44 cellular contexts compared by ENCODE assay signal in the genomic region with DNA sequence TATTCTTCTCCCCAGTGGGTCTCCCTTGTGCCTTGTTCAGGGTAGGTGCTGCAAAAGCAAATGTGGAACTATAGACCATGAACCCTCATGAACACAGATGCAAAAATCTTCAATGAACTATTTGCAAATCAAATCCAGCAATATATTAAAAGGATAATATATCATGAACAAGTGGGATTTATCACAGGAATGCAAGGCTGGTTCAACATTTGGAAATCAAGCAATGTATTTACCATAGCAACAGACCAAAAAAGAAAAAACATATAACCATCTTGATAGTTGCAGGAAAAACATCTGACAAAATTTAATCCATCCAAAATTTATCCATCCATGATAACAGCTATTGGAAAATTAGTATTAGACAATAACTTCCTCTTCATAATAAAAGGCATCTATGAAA. TPM values are rescaled to one million over a fixed set of nuclear protein-coding genes. Genes with fewer than 3 reads are reported as not detected.
"Had no signal": no experiment of that assay in that cellular context is flagged by ENCODE, and none has a peak within 500 bp of the region (broad histone marks: within the 10 kb centered on the region; RNA-seq: fewer than 3 reads in every experiment).

No MANE protein-coding gene starts in this region.

- FAIRE-seq: astrocyte had no signal

- H3K36me3 ChIP-seq: adrenal gland, ascending aorta, brain microvascular endothelial cell, breast epithelium, cardiac muscle cell had no signal

- DNase-seq: activated effector memory CD4-positive, alpha-beta T cell treated with anti-CD3 and anti-CD28 coated beads, Interleukin-2, amount 50 U/mL, for 16 hours; activated effector memory CD4-positive, alpha-beta T cell treated with Interleukin-2 at 50 U/mL for 16 hours; activated gamma-delta T cell; activated gamma-delta T cell treated with Interleukin-2 at 50 U/mL for 16 hours; activated naive CD4-positive, alpha-beta T cell; activated naive CD4-positive, alpha-beta T cell treated with anti-CD3 and anti-CD28 coated beads for 36 hours; activated naive CD4-positive, alpha-beta T cell treated with anti-CD3 and anti-CD28 coated beads, Interleukin-2, amount 10 ng/mL, durations not matched to agents 7 days and 5 days; activated naive CD4-positive, alpha-beta T cell treated with anti-CD3 and anti-CD28 coated beads, Interleukin-2, amount 50 U/mL, for 16 hours; activated naive CD4-positive, alpha-beta T cell treated with Interleukin-2 at 50 U/mL for 16 hours; activated naive CD8-positive, alpha-beta T cell treated with anti-CD3 and anti-CD28 coated beads for 36 hours; activated naive CD8-positive, alpha-beta T cell treated with anti-CD3 and anti-CD28 coated beads, Interleukin-2, amount 10 ng/mL, durations not matched to agents 7 days and 5 days; activated naive CD8-positive, alpha-beta T cell treated with anti-CD3 and anti-CD28 coated beads, Interleukin-2, amount 50 U/mL, for 24 hours; activated T-cell treated with anti-CD3 and anti-CD28 coated beads, Interleukin-2, amount 50 U/mL, for 1 hour; activated T-cell treated with anti-CD3 and anti-CD28 coated beads, Interleukin-2, amount 50 U/mL, for 24 hours; activated T-cell treated with anti-CD3 and anti-CD28 coated beads, Interleukin-2, amount 50 U/mL, for 4 hours; activated T-cell treated with anti-CD3 and anti-CD28 coated beads, Interleukin-2, amount 50 U/mL, for 48 hours; activated T-cell treated with anti-CD3 and anti-CD28 coated beads, Interleukin-2, amount 50 U/mL, for 72 hours; adrenal gland; amniotic stem cell; amygdala; anterior cingulate cortex; body of pancreas; brain microvascular endothelial cell; caudate nucleus; central memory CD4-positive, alpha-beta T cell; cerebellar nuclear complex had no signal

- H3K9me3 ChIP-seq: adrenal gland, body of pancreas had no signal

- H3K27ac ChIP-seq: adrenal gland, ascending aorta, body of pancreas, brain microvascular endothelial cell, breast epithelium, cardiac muscle cell had no signal

- H3K4me1 ChIP-seq: adrenal gland, ascending aorta, body of pancreas, breast epithelium had no signal

- H3K4me1 Mint-ChIP-seq: activated naive CD4-positive, alpha-beta T cell treated with anti-CD3 and anti-CD28 coated beads, Interleukin-2, amount 10 ng/mL, durations not matched to agents 7 days and 5 days; activated naive CD4-positive, alpha-beta T cell treated with anti-CD3 and anti-CD28 coated beads, Interleukin-2, amount 50 U/mL, for 24 hours; activated T-helper 17 cell treated with anti-CD3 and anti-CD28 coated beads, Interleukin-2, amount 50 U/mL, for 72 hours; brain; central memory CD8-positive, alpha-beta T cell had no signal

- H3K27me3 Mint-ChIP-seq: activated naive CD8-positive, alpha-beta T cell treated with anti-CD3 and anti-CD28 coated beads for 36 hours; activated naive CD8-positive, alpha-beta T cell treated with anti-CD3 and anti-CD28 coated beads, Interleukin-2, amount 10 ng/mL, durations not matched to agents 7 days and 5 days; central memory CD8-positive, alpha-beta T cell had no signal

- H3K4me3 ChIP-seq: adrenal gland, ascending aorta, body of pancreas, breast epithelium, cardiac muscle cell had no signal

- H3K36me3 Mint-ChIP-seq: activated naive CD4-positive, alpha-beta T cell treated with anti-CD3 and anti-CD28 coated beads, Interleukin-2, amount 10 ng/mL, durations not matched to agents 7 days and 5 days; activated naive CD8-positive, alpha-beta T cell treated with anti-CD3 and anti-CD28 coated beads for 36 hours; brain had no signal

- H3K27ac Mint-ChIP-seq: activated naive CD4-positive, alpha-beta T cell treated with anti-CD3 and anti-CD28 coated beads for 36 hours; activated naive CD4-positive, alpha-beta T cell treated with anti-CD3 and anti-CD28 coated beads, Interleukin-2, amount 10 ng/mL, durations not matched to agents 7 days and 5 days; activated naive CD4-positive, alpha-beta T cell treated with anti-CD3 and anti-CD28 coated beads, Interleukin-2, amount 50 U/mL, for 24 hours; activated naive CD4-positive, alpha-beta T cell treated with anti-CD3 and anti-CD28 coated beads, Interleukin-2, amount 50 U/mL, for 72 hours; activated naive CD8-positive, alpha-beta T cell; activated naive CD8-positive, alpha-beta T cell treated with anti-CD3 and anti-CD28 coated beads for 36 hours; activated naive CD8-positive, alpha-beta T cell treated with anti-CD3 and anti-CD28 coated beads, Interleukin-2, amount 10 ng/mL, durations not matched to agents 7 days and 5 days; activated naive CD8-positive, alpha-beta T cell treated with anti-CD3 and anti-CD28 coated beads, Interleukin-2, amount 50 U/mL, for 24 hours; activated T-cell treated with anti-CD3 and anti-CD28 coated beads, Interleukin-2, amount 50 U/mL, for 24 hours; activated T-cell treated with anti-CD3 and anti-CD28 coated beads, Interleukin-2, amount 50 U/mL, for 72 hours; activated T-helper 1 cell treated with anti-CD3 and anti-CD28 coated beads, Interleukin-12 subunit alpha, Interleukin-12 subunit beta, Interleukin-2, Interleukin-4 antibody, amounts not matched to agents 30 ng/mL and 10 ng/mL and 1 ng/mL, durations not matched to agents 14 hours and 24 hours and 36 hours; activated T-helper 17 cell treated with anti-CD3 and anti-CD28 coated beads, Interleukin-2, amount 50 U/mL, for 72 hours; activated T-helper 2 cell treated with anti-CD3 and anti-CD28 coated beads, Interferon-gamma antibody, Interleukin-2, Interleukin-4, amounts not matched to agents 10 μg/mL and 5 μg/mL and 100 μg/mL, durations not matched to agents 14 hours and 24 hours and 36 hours; brain had no signal

- H3K27me3 ChIP-seq: adrenal gland, ascending aorta, body of pancreas, brain microvascular endothelial cell, breast epithelium had no signal

- ATAC-seq: activated naive CD4-positive, alpha-beta T cell treated with anti-CD3 and anti-CD28 coated beads, Interleukin-2, amount 50 U/mL, for 72 hours; activated naive CD8-positive, alpha-beta T cell treated with anti-CD3 and anti-CD28 coated beads, Interleukin-2, amount 50 U/mL, for 24 hours; activated T-cell treated with anti-CD3 and anti-CD28 coated beads, Interleukin-2, amount 50 U/mL, for 4 hours; activated T-cell treated with anti-CD3 and anti-CD28 coated beads, Interleukin-2, amount 50 U/mL, for 72 hours; activated T-helper 17 cell treated with anti-CD3 and anti-CD28 coated beads, Interleukin-2, amount 50 U/mL, for 72 hours; body of pancreas had no signal

- H3K4me3 Mint-ChIP-seq: activated naive CD4-positive, alpha-beta T cell treated with anti-CD3 and anti-CD28 coated beads for 36 hours; activated naive CD4-positive, alpha-beta T cell treated with anti-CD3 and anti-CD28 coated beads, Interleukin-2, amount 10 ng/mL, durations not matched to agents 7 days and 5 days; activated naive CD4-positive, alpha-beta T cell treated with anti-CD3 and anti-CD28 coated beads, Interleukin-2, amount 50 U/mL, for 24 hours; activated naive CD8-positive, alpha-beta T cell; activated naive CD8-positive, alpha-beta T cell treated with anti-CD3 and anti-CD28 coated beads for 36 hours; activated naive CD8-positive, alpha-beta T cell treated with anti-CD3 and anti-CD28 coated beads, Interleukin-2, amount 10 ng/mL, durations not matched to agents 7 days and 5 days; activated naive CD8-positive, alpha-beta T cell treated with anti-CD3 and anti-CD28 coated beads, Interleukin-2, amount 50 U/mL, for 24 hours; activated T-cell treated with anti-CD3 and anti-CD28 coated beads, Interleukin-2, amount 50 U/mL, for 24 hours; activated T-cell treated with anti-CD3 and anti-CD28 coated beads, Interleukin-2, amount 50 U/mL, for 4 hours; activated T-cell treated with anti-CD3 and anti-CD28 coated beads, Interleukin-2, amount 50 U/mL, for 72 hours; activated T-helper 1 cell treated with anti-CD3 and anti-CD28 coated beads, Interleukin-12 subunit alpha, Interleukin-12 subunit beta, Interleukin-2, Interleukin-4 antibody, amounts not matched to agents 30 ng/mL and 10 ng/mL and 1 ng/mL, durations not matched to agents 14 hours and 24 hours and 36 hours; activated T-helper 17 cell treated with anti-CD3 and anti-CD28 coated beads, Interleukin-2, amount 50 U/mL, for 72 hours; brain; central memory CD8-positive, alpha-beta T cell had no signal

- H3K9me3 Mint-ChIP-seq: activated naive CD4-positive, alpha-beta T cell treated with anti-CD3 and anti-CD28 coated beads, Interleukin-2, amount 50 U/mL, for 24 hours had no signal

RNA-seq across cellular contexts. Expression of gene MRGPRG, which starts 42.1 kb away (rescaled TPM):
- total RNA-seq: activated naive CD4-positive, alpha-beta T cell treated with anti-CD3 and anti-CD28 coated beads for 36 hours; activated naive CD4-positive, alpha-beta T cell treated with anti-CD3 and anti-CD28 coated beads, Interleukin-2, amount 50 U/mL, for 72 hours; activated naive CD8-positive, alpha-beta T cell treated with anti-CD3 and anti-CD28 coated beads for 36 hours; activated naive CD8-positive, alpha-beta T cell treated with anti-CD3 and anti-CD28 coated beads, Interleukin-2, amount 10 ng/mL, durations not matched to agents 7 days and 5 days; activated T-cell treated with anti-CD3 and anti-CD28 coated beads, Interleukin-2, amount 50 U/mL, for 4 hours; activated T-cell treated with anti-CD3 and anti-CD28 coated beads, Interleukin-2, amount 50 U/mL, for 72 hours; activated T-helper 1 cell treated with anti-CD3 and anti-CD28 coated beads, Interleukin-12 subunit alpha, Interleukin-12 subunit beta, Interleukin-2, Interleukin-4 antibody, amounts not matched to agents 30 ng/mL and 10 ng/mL and 1 ng/mL, durations not matched to agents 14 hours and 24 hours and 36 hours; activated T-helper 17 cell treated with anti-CD3 and anti-CD28 coated beads, Interleukin-2, amount 50 U/mL, for 72 hours; activated T-helper 2 cell treated with anti-CD3 and anti-CD28 coated beads, Interferon-gamma antibody, Interleukin-2, Interleukin-4, amounts not matched to agents 10 μg/mL and 5 μg/mL and 100 μg/mL, durations not matched to agents 14 hours and 24 hours and 36 hours; adrenal gland; aorta; ascending aorta; astrocyte; body of pancreas; breast epithelium; bronchial epithelial cell; cardiac muscle cell; cardiac septum; cerebellum; chondrocyte had no signal
- polyA plus RNA-seq: adipose tissue, adrenal gland, aorta, cardiac muscle cell had no signal

RNA-seq across cellular contexts. Expression of gene MRGPRE, which starts 55.7 kb away (rescaled TPM):
- total RNA-seq: activated naive CD4-positive, alpha-beta T cell treated with anti-CD3 and anti-CD28 coated beads for 36 hours; activated naive CD4-positive, alpha-beta T cell treated with anti-CD3 and anti-CD28 coated beads, Interleukin-2, amount 50 U/mL, for 72 hours; activated naive CD8-positive, alpha-beta T cell treated with anti-CD3 and anti-CD28 coated beads for 36 hours; activated naive CD8-positive, alpha-beta T cell treated with anti-CD3 and anti-CD28 coated beads, Interleukin-2, amount 10 ng/mL, durations not matched to agents 7 days and 5 days; activated T-cell treated with anti-CD3 and anti-CD28 coated beads, Interleukin-2, amount 50 U/mL, for 4 hours; activated T-cell treated with anti-CD3 and anti-CD28 coated beads, Interleukin-2, amount 50 U/mL, for 72 hours; activated T-helper 1 cell treated with anti-CD3 and anti-CD28 coated beads, Interleukin-12 subunit alpha, Interleukin-12 subunit beta, Interleukin-2, Interleukin-4 antibody, amounts not matched to agents 30 ng/mL and 10 ng/mL and 1 ng/mL, durations not matched to agents 14 hours and 24 hours and 36 hours; activated T-helper 17 cell treated with anti-CD3 and anti-CD28 coated beads, Interleukin-2, amount 50 U/mL, for 72 hours; activated T-helper 2 cell treated with anti-CD3 and anti-CD28 coated beads, Interferon-gamma antibody, Interleukin-2, Interleukin-4, amounts not matched to agents 10 μg/mL and 5 μg/mL and 100 μg/mL, durations not matched to agents 14 hours and 24 hours and 36 hours; adrenal gland; aorta; ascending aorta; astrocyte; body of pancreas; breast epithelium; bronchial epithelial cell; cardiac muscle cell; chondrocyte had no signal
- polyA plus RNA-seq: adrenal gland, aorta, cardiac muscle cell had no signal
